Comparison of ENCODE assay signal across 12 cellular contexts in the genomic region with DNA sequence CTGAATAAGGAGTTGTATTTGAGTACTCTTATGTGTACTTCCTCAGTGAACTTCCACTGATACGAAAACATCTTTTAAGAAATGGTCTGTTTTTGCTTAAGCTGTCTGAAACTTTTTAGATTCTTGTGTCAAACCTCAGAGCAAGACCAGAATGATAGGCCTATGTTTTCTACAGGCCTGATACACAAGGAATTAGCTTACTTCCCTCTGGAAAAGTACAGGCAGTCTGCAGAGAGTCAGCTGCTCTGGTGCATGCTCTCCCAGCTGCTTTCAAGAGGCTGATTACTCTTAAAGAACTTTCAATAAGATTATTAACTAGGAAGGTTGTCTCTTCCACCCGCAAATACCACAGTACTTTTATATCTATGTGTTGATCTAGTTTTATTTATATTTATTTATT. TPM values are rescaled to one million over a fixed set of nuclear protein-coding genes. Genes with fewer than 3 reads are reported as not detected.
A peak's percentile ranks its signal among the peaks of the same experiment; 100 is the strongest.
DNase-seq lines count a peak whose midpoint lies in the region; FAIRE-seq and TF ChIP-seq lines count a peak whose summit lies in the region.
"Had no signal": no experiment of that assay in that cellular context is flagged by ENCODE, and none has a peak within 500 bp of the region (broad histone marks: within the 10 kb centered on the region; RNA-seq: fewer than 3 reads in every experiment).

No MANE protein-coding gene starts in this region.

- H3K27me3 ChIP-seq in BE2C (no peaks in the 10 kb centered on the region), cardiac muscle cell (no peaks in the 10 kb centered on the region)

- H3K9me3 ChIP-seq in BE2C, result no peaks in the 10 kb centered on the region
- no peaks in the 10 kb centered on the region for H3K9me3 ChIP-seq in cardiac muscle cell (ENCODE audit: low read depth)

- no peak for TF ChIP-seq CTCF in BE2C (IDR thresholded peaks at IDR 0.05; ENCODE audit: low read depth, low read length)
- no peak for TF ChIP-seq CTCF in cardiac muscle cell (IDR thresholded peaks at IDR 0.05; ENCODE audit: low read depth, low read length)

- H3K36me3 ChIP-seq in BE2C (no peaks in the 10 kb centered on the region), cardiac muscle cell (no peaks in the 10 kb centered on the region)

- H3K4me1 ChIP-seq in BE2C (peaks cover 25% of the 10 kb centered on the region), cardiac muscle cell (ENCODE audit: low read depth) (peaks cover 7% of the 10 kb centered on the region)

- DNase-seq in BE2C, result peak; percentile 14
- peak in 1 of 2 donors; percentile 51 for DNase-seq in cardiac muscle cell (ENCODE audit: low read depth in 1 of 2, low spot score in 1 of 2)
- peak; percentile 57 for DNase-seq in pons (ENCODE audit: low spot score)
- DNase-seq in KG1 (lab: John Stamatoyannopoulos, UW), result no peak
- DNase-seq in H54 (ENCODE audit: insufficient read length, low spot score), result no peak
- no peak for DNase-seq in NCI-H69 (lab: John Stamatoyannopoulos, UW)
- DNase-seq in NCI-H2227 treated with DMSO at 0.1 percent for 48 hours (lab: John Stamatoyannopoulos, UW), result no peak
- DNase-seq: activated T-cell treated with anti-CD3 and anti-CD28 coated beads, Interleukin-2, amount 50 U/mL, for 1 hour; IMR-90; NCI-H1930 had no signal

- H3K4me3 ChIP-seq in BE2C (ENCODE audit: low read depth, low read length) (no peak overlapping the region), cardiac muscle cell (no peak overlapping the region)

- peak overlapping the region; percentile 88 for H3K27ac ChIP-seq in cardiac muscle cell

- no peak for TF ChIP-seq POLR2A in H54 (IDR thresholded peaks at IDR 0.05; ENCODE audit: low read depth, low read length)

- FAIRE-seq in TTC549 (lab: Jason Lieb, UNC) (peak; percentile 62), H54 (lab: Jason Lieb, UNC) (no peak)
- FAIRE-seq: islet of Langerhans had no signal

RNA-seq across cellular contexts. Expression of a gene that starts 9.5 kb away (rescaled TPM):
- 4.9 TPM for polyA plus RNA-seq in BE2C (2012; ENCODE audit: insufficient read depth, insufficient read length, low read depth)
- total RNA-seq in cardiac muscle cell, result 24.5 and 34.5 TPM in 2 replicates
- 24.4 and 27.6 TPM in 2 replicates for polyA plus RNA-seq in cardiac muscle cell

Comparison
In these comparisons a context has a peak if more than half of its experiments do, and no peak if none do; other contexts are left out.
1. DNase-seq: peak in BE2C (single experiment) and pons (single experiment); none in KG1 (single experiment), H54 (single experiment), NCI-H69 (single experiment) and NCI-H2227 treated with DMSO at 0.1 percent for 48 hours (single experiment).